35 cellular contexts compared by ENCODE assay signal in the genomic region with DNA sequence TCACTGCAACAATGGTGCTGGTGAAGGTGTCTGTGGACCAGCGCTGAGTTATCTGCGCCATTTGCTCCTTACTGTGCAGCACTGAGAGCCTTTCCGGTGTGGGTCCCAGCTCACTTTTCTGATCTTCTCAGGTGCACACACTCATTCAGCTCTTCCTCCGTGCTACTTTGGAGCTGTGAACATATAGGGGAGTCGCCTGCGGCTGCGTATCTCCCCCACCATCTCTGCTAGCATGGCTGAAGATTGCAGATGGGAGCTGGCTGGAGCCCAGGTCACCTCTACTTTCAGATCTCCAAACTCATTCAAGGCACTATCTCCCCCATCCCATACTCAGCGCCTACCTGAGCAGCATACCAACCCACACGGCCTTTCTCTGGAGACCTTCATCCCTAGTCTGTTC.
"Had no signal": no experiment of that assay in that cellular context is flagged by ENCODE, and none has a peak within 500 bp of the region (broad histone marks: within the 10 kb centered on the region; RNA-seq: fewer than 3 reads in every experiment).

No MANE protein-coding gene starts in this region.

- H3K9me3 ChIP-seq: MG63 had no signal

- DNase-seq: Kasumi-1, MG63, MM.1S, MV-4-11, NCI-H1048, NCI-H1092, NCI-H1092 treated with DMSO at 0.1 percent for 48 hours, NCI-H1105, NCI-H1105 treated with DMSO at 0.1 percent for 48 hours, NCI-H1417, NCI-H1417 treated with DMSO at 0.1 percent for 48 hours, NCI-H1436, NCI-H1436 treated with DMSO at 0.1 percent for 48 hours, NCI-H146, NCI-H1694, NCI-H1694 treated with DMSO at 0.1 percent for 48 hours, NCI-H187, NCI-H187 treated with DMSO at 0.1 percent for 48 hours, NCI-H1930, NCI-H2029, NCI-H2029 treated with DMSO at 0.1 percent for 48 hours, NCI-H2081, NCI-H2081 treated with DMSO at 0.1 percent for 48 hours, NCI-H2107, NCI-H2171, NCI-H2171 treated with DMSO at 0.1 percent for 48 hours, NCI-H2227 treated with DMSO at 0.1 percent for 48 hours, NCI-H226, NCI-H345, NCI-H446, NCI-H446 treated with DMSO at 0.1 percent for 48 hours, NCI-H510A, NCI-H510A treated with DMSO at 0.1 percent for 48 hours, NCI-H524, NCI-H524 treated with DMSO at 0.1 percent for 48 hours had no signal

- H3K36me3 ChIP-seq: MG63 had no signal

- H3K4me3 ChIP-seq: MG63 had no signal

- H3K27me3 ChIP-seq: MG63 had no signal
